ENCODE assay signal across 7 cellular contexts in genomic region chr1:94884101-94884875, GRCh38. TPM values are rescaled to one million over a fixed set of nuclear protein-coding genes. Genes with fewer than 3 reads are reported as not detected.
A peak's percentile ranks its signal among the peaks of the same experiment; 100 is the strongest.
DNase-seq lines count a peak whose midpoint lies in the region; ATAC-seq and TF ChIP-seq lines count a peak whose summit lies in the region.

No MANE protein-coding gene starts in this region.

- no peak for ATAC-seq in stimulated activated effector memory CD8-positive, alpha-beta T cell treated with anti-CD3 and anti-CD28 coated beads, Interleukin-12 subunit alpha, Interleukin-12 subunit beta, amount 100 ng/mL, for 72 hours
- no peak for ATAC-seq in HG03280 (IDR thresholded peaks at IDR 0.05; ENCODE audit: unreplicated experiment)

- H3K4me1 Mint-ChIP-seq in HFFc6 (ENCODE audit: low read depth), result peaks cover 27% of the 10 kb centered on the region
- H3K4me1 Mint-ChIP-seq in stimulated activated effector memory CD8-positive, alpha-beta T cell treated with anti-CD3 and anti-CD28 coated beads, Interleukin-12 subunit alpha, Interleukin-12 subunit beta, amount 100 ng/mL, for 72 hours, result peaks cover 13% of the 10 kb centered on the region

- TF ChIP-seq CTCF in HFFc6 (IDR thresholded peaks at IDR 0.05), result no peak; the same call in 1 of the 2 replicates

- peak; percentile 80 for DNase-seq in HFFc6
- DNase-seq in anterior cingulate cortex (lab: John Stamatoyannopoulos, UW), result peak in 33 of 58 donors; percentile 6 to 74 (median 31)
- DNase-seq in iPS DF 19.7 (ENCODE audit: low read depth, low spot score), result peak; percentile 69
- DNase-seq in stimulated activated effector memory CD8-positive, alpha-beta T cell treated with anti-CD3 and anti-CD28 coated beads, Interleukin-12 subunit alpha, Interleukin-12 subunit beta, amount 100 ng/mL, for 72 hours (ENCODE audit: low spot score in 2 of 2), result no peak
- DNase-seq in effector CD8-positive, alpha-beta T cell (lab: John Stamatoyannopoulos, UW), result no peak
- DNase-seq in NCI-H128 (lab: John Stamatoyannopoulos, UW; ENCODE audit: unreplicated experiment), result no peak

- peak overlapping the region; percentile 79 for H3K4me3 Mint-ChIP-seq in HFFc6
- H3K4me3 Mint-ChIP-seq in stimulated activated effector memory CD8-positive, alpha-beta T cell treated with anti-CD3 and anti-CD28 coated beads, Interleukin-12 subunit alpha, Interleukin-12 subunit beta, amount 100 ng/mL, for 72 hours, result peak overlapping the region; percentile 23

- no peaks in the 10 kb centered on the region for H3K9me3 Mint-ChIP-seq in HFFc6
- H3K9me3 Mint-ChIP-seq in stimulated activated effector memory CD8-positive, alpha-beta T cell treated with anti-CD3 and anti-CD28 coated beads, Interleukin-12 subunit alpha, Interleukin-12 subunit beta, amount 100 ng/mL, for 72 hours, result no peaks in the 10 kb centered on the region

- H3K36me3 Mint-ChIP-seq in HFFc6 (ENCODE audit: low read depth), result no peaks in the 10 kb centered on the region
- no peaks in the 10 kb centered on the region for H3K36me3 Mint-ChIP-seq in stimulated activated effector memory CD8-positive, alpha-beta T cell treated with anti-CD3 and anti-CD28 coated beads, Interleukin-12 subunit alpha, Interleukin-12 subunit beta, amount 100 ng/mL, for 72 hours

- H3K27me3 Mint-ChIP-seq in HFFc6 (ENCODE audit: insufficient read depth), result 0 out of 2 replicates have a peak, but pooled peaks cover 5% of the 10 kb centered on the region

- H3K27ac Mint-ChIP-seq in HFFc6, result peak overlapping the region; percentile 99
- peak overlapping the region; percentile 60 for H3K27ac Mint-ChIP-seq in stimulated activated effector memory CD8-positive, alpha-beta T cell treated with anti-CD3 and anti-CD28 coated beads, Interleukin-12 subunit alpha, Interleukin-12 subunit beta, amount 100 ng/mL, for 72 hours

RNA-seq across cellular contexts. Expression of gene CNN3, which starts 42.6 kb away (rescaled TPM):
- 100 to 1,000 TPM; 210 to 253 (median 232) TPM for total RNA-seq in HFFc6 (2021; fragmentation: NEBNext Ultra II Directional; extraction: Animal tissue kit (Norgen Biotek cat#: 25700))

Comparison
In these comparisons a context has a peak if more than half of its experiments do, and no peak if none do; other contexts are left out.
1. DNase-seq: peak in HFFc6 (single experiment), anterior cingulate cortex (33 of 58) and iPS DF 19.7 (single experiment); none in stimulated activated effector memory CD8-positive, alpha-beta T cell treated with anti-CD3 and anti-CD28 coated beads, Interleukin-12 subunit alpha, Interleukin-12 subunit beta, amount 100 ng/mL, for 72 hours (0 of 2), effector CD8-positive, alpha-beta T cell (single experiment) and NCI-H128 (single experiment).